Comparison of ENCODE assay signal across 23 cellular contexts in the genomic region with DNA sequence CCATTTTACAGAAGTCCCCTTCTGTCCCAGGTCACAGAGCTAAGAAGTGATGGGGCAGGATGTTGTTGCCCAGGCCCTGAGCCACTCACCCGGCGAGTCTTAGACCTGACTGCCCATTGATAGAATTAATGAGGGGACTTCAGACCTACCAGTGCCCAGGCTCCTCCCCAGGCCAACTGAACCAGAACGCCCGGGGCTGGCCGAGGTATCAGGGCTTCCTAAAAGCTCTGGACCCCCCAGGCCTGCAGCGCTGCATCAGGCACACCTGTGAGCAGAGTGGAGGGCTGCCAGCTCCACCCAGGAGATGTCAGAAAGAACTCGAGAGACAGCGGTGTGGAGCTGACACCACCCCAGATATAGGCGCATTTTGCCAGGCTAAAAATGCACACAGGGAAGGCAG. TPM values are rescaled to one million over a fixed set of nuclear protein-coding genes. Genes with fewer than 3 reads are reported as not detected.
A peak's percentile ranks its signal among the peaks of the same experiment; 100 is the strongest.
DNase-seq lines count a peak whose midpoint lies in the region; ATAC-seq and TF ChIP-seq lines count a peak whose summit lies in the region.
"Had no signal": no experiment of that assay in that cellular context is flagged by ENCODE, and none has a peak within 500 bp of the region (broad histone marks: within the 10 kb centered on the region; RNA-seq: fewer than 3 reads in every experiment).

No MANE protein-coding gene starts in this region.

- CTCF ChIA-PET in CD8-positive, alpha-beta T cell (lab: Charles Lee), result interaction anchor here (0.5 to 1.4 kb wide), 3 partner anchors 9 to 379 kb away, joined by 3 read pairs; no protein-coding TSS in a partner anchor

- no peak overlapping the region for H3K27ac Mint-ChIP-seq in CD8-positive, alpha-beta T cell
- peak overlapping the region; percentile 77 for H3K27ac Mint-ChIP-seq in central memory CD8-positive, alpha-beta T cell (ENCODE audit: low read depth)
- H3K27ac Mint-ChIP-seq in stimulated activated effector memory CD8-positive, alpha-beta T cell treated with anti-CD3 and anti-CD28 coated beads, Interleukin-12 subunit alpha, Interleukin-12 subunit beta, amount 100 ng/mL, for 72 hours, result no peak overlapping the region
- H3K27ac Mint-ChIP-seq in activated CD4-positive, alpha-beta T cell treated with anti-CD3 and anti-CD28 coated beads, Interleukin-2, amount 10 ng/mL, durations not matched to agents 24 days and 14 days, result no peak overlapping the region

- no peak overlapping the region for H3K9ac ChIP-seq in OCI-LY3 (ENCODE audit: low read length)
- H3K9ac ChIP-seq: KMS-11 had no signal

- no peaks in the 10 kb centered on the region for H3K27me3 ChIP-seq in CD8-positive, alpha-beta T cell (ENCODE audit: insufficient read depth, low read length)
- H3K27me3 ChIP-seq in OCI-LY3 (ENCODE audit: low read depth, low read length) (peaks cover 37% of the 10 kb centered on the region), tibial nerve (peaks cover 0 to 8% of the 10 kb centered on the region in 2 donors)

- no peak for TF ChIP-seq EP300 in tibial nerve (IDR thresholded peaks at IDR 0.05)

- H4K20me1 ChIP-seq in OCI-LY3 (ENCODE audit: insufficient read depth, low read length), result no peaks in the 10 kb centered on the region

- H3K36me3 Mint-ChIP-seq in CD8-positive, alpha-beta T cell, result no peaks in the 10 kb centered on the region
- H3K36me3 Mint-ChIP-seq in central memory CD8-positive, alpha-beta T cell (ENCODE audit: insufficient read depth), result no peaks in the 10 kb centered on the region
- H3K36me3 Mint-ChIP-seq in stimulated activated effector memory CD8-positive, alpha-beta T cell treated with anti-CD3 and anti-CD28 coated beads, Interleukin-12 subunit alpha, Interleukin-12 subunit beta, amount 100 ng/mL, for 72 hours, result no peaks in the 10 kb centered on the region
- no peaks in the 10 kb centered on the region for H3K36me3 Mint-ChIP-seq in activated CD4-positive, alpha-beta T cell treated with anti-CD3 and anti-CD28 coated beads, Interleukin-2, amount 10 ng/mL, durations not matched to agents 24 days and 14 days (ENCODE audit: low read depth)

- H3K9me3 ChIP-seq in CD8-positive, alpha-beta T cell (ENCODE audit: low read length), result no peaks in the 10 kb centered on the region
- H3K9me3 ChIP-seq in OCI-LY3 (ENCODE audit: insufficient read depth, low read length) (no peaks in the 10 kb centered on the region), tibial nerve (no peaks in the 10 kb centered on the region)

- H3K4me3 ChIP-seq in CD8-positive, alpha-beta T cell (ENCODE audit: low read depth, low read length), result no peak overlapping the region
- no peak overlapping the region for H3K4me3 ChIP-seq in OCI-LY3 (ENCODE audit: low read length)
- no peak overlapping the region for H3K4me3 ChIP-seq in tibial nerve

- ATAC-seq in CD8-positive, alpha-beta T cell, result no peak
- no peak for ATAC-seq in central memory CD8-positive, alpha-beta T cell (replicated peaks; ENCODE audit: extremely low read depth, poor library complexity, severe bottlenecking)
- ATAC-seq in stimulated activated effector memory CD8-positive, alpha-beta T cell treated with anti-CD3 and anti-CD28 coated beads, Interleukin-12 subunit alpha, Interleukin-12 subunit beta, amount 100 ng/mL, for 72 hours, result no peak
- no peak for ATAC-seq in HG02973 (IDR thresholded peaks at IDR 0.05; ENCODE audit: unreplicated experiment)

- intact Hi-C loops in CD8-positive, alpha-beta T cell (cut with DNase I, micrococcal nuclease), result no loop called here
- intact Hi-C loops in activated CD4-positive, alpha-beta T cell treated with anti-CD3 and anti-CD28 coated beads, Interleukin-2, amount 10 ng/mL, durations not matched to agents 24 days and 14 days (cut with micrococcal nuclease), result no loop called here

- DNase-seq in CD8-positive, alpha-beta T cell, result no peak
- DNase-seq in central memory CD8-positive, alpha-beta T cell (ENCODE audit: low spot score in 2 of 2), result no peak
- DNase-seq in stimulated activated effector memory CD8-positive, alpha-beta T cell treated with anti-CD3 and anti-CD28 coated beads, Interleukin-12 subunit alpha, Interleukin-12 subunit beta, amount 100 ng/mL, for 72 hours (ENCODE audit: low spot score in 2 of 2), result no peak
- no peak for DNase-seq in tibial nerve (ENCODE audit: low spot score in 2 of 2)
- DNase-seq in activated CD4-positive, alpha-beta T cell treated with anti-CD3 and anti-CD28 coated beads, Interleukin-2, amount 10 ng/mL, durations not matched to agents 24 days and 14 days, result no peak
- DNase-seq: Calu3, DMS79 treated with DMSO at 0.1 percent for 48 hours, GF-D8, IMR-90, MM.1S, NCI-H2029, NCI-H446, NCI-H524 treated with DMSO at 0.1 percent for 48 hours, NCI-H774, RPMI8226, SHP77 had no signal

- no peak for TF ChIP-seq CTCF in CD8-positive, alpha-beta T cell (IDR thresholded peaks at IDR 0.05)
- TF ChIP-seq CTCF in OCI-LY3 (IDR thresholded peaks at IDR 0.05; ENCODE audit: low read depth, low read length), result no peak
- no peak for TF ChIP-seq CTCF in tibial nerve (IDR thresholded peaks at IDR 0.05)

- H3K27me3 Mint-ChIP-seq in CD8-positive, alpha-beta T cell (ENCODE audit: low read depth), result peaks cover 2% of the 10 kb centered on the region
- no peaks in the 10 kb centered on the region for H3K27me3 Mint-ChIP-seq in central memory CD8-positive, alpha-beta T cell
- H3K27me3 Mint-ChIP-seq in activated CD4-positive, alpha-beta T cell treated with anti-CD3 and anti-CD28 coated beads, Interleukin-2, amount 10 ng/mL, durations not matched to agents 24 days and 14 days, result peaks cover 4% of the 10 kb centered on the region

- peaks cover 16% of the 10 kb centered on the region for H3K4me1 Mint-ChIP-seq in CD8-positive, alpha-beta T cell (ENCODE audit: low read depth)
- peaks cover 29% of the 10 kb centered on the region for H3K4me1 Mint-ChIP-seq in central memory CD8-positive, alpha-beta T cell
- H3K4me1 Mint-ChIP-seq in stimulated activated effector memory CD8-positive, alpha-beta T cell treated with anti-CD3 and anti-CD28 coated beads, Interleukin-12 subunit alpha, Interleukin-12 subunit beta, amount 100 ng/mL, for 72 hours, result peaks cover 40% of the 10 kb centered on the region
- H3K4me1 Mint-ChIP-seq in activated CD4-positive, alpha-beta T cell treated with anti-CD3 and anti-CD28 coated beads, Interleukin-2, amount 10 ng/mL, durations not matched to agents 24 days and 14 days, result peaks cover 10% of the 10 kb centered on the region

- H3K9me3 Mint-ChIP-seq in CD8-positive, alpha-beta T cell, result no peaks in the 10 kb centered on the region
- no peaks in the 10 kb centered on the region for H3K9me3 Mint-ChIP-seq in central memory CD8-positive, alpha-beta T cell
- H3K9me3 Mint-ChIP-seq in stimulated activated effector memory CD8-positive, alpha-beta T cell treated with anti-CD3 and anti-CD28 coated beads, Interleukin-12 subunit alpha, Interleukin-12 subunit beta, amount 100 ng/mL, for 72 hours, result no peaks in the 10 kb centered on the region
- H3K9me3 Mint-ChIP-seq in activated CD4-positive, alpha-beta T cell treated with anti-CD3 and anti-CD28 coated beads, Interleukin-2, amount 10 ng/mL, durations not matched to agents 24 days and 14 days, result no peaks in the 10 kb centered on the region

- no peak overlapping the region for H2AFZ ChIP-seq in OCI-LY3 (ENCODE audit: low read depth, low read length)

- no peak for TF ChIP-seq POLR2A in tibial nerve (IDR thresholded peaks at IDR 0.05)

- no peaks in the 10 kb centered on the region for H3K36me3 ChIP-seq in CD8-positive, alpha-beta T cell (ENCODE audit: insufficient read depth, low read length)
- no peaks in the 10 kb centered on the region for H3K36me3 ChIP-seq in OCI-LY3 (replicated peaks; ENCODE audit: low read depth, low read length)
- H3K36me3 ChIP-seq in tibial nerve, result no peaks in the 10 kb centered on the region

- H3K4me1 ChIP-seq in CD8-positive, alpha-beta T cell (ENCODE audit: insufficient read depth, low read length), result no peaks in the 10 kb centered on the region
- H3K4me1 ChIP-seq in OCI-LY3 (ENCODE audit: low read length), result peaks cover 55% of the 10 kb centered on the region
- peaks cover 0 to 4% (median 0%) of the 10 kb centered on the region in 4 donors for H3K4me1 ChIP-seq in tibial nerve

- H3K4me2 ChIP-seq in OCI-LY3 (ENCODE audit: low read length), result peak overlapping the region; percentile 92; the same call in 1 of the 2 replicates

- POLR2A ChIA-PET in CD8-positive, alpha-beta T cell (lab: Charles Lee), result no interaction called here

- no peak overlapping the region for H3K27ac ChIP-seq in CD8-positive, alpha-beta T cell (ENCODE audit: low read depth, low read length)
- H3K27ac ChIP-seq in OCI-LY3 (ENCODE audit: low read length), result no peak overlapping the region
- H3K27ac ChIP-seq in tibial nerve, result no peak overlapping the region
- H3K27ac ChIP-seq: C4-2B, KMS-11 had no signal

- H3K79me2 ChIP-seq in OCI-LY3 (ENCODE audit: low read length), result no peaks in the 10 kb centered on the region

- peak overlapping the region; percentile 82 for H3K4me3 Mint-ChIP-seq in CD8-positive, alpha-beta T cell
- H3K4me3 Mint-ChIP-seq in central memory CD8-positive, alpha-beta T cell, result peak overlapping the region; percentile 75
- H3K4me3 Mint-ChIP-seq in stimulated activated effector memory CD8-positive, alpha-beta T cell treated with anti-CD3 and anti-CD28 coated beads, Interleukin-12 subunit alpha, Interleukin-12 subunit beta, amount 100 ng/mL, for 72 hours, result peak overlapping the region; percentile 64
- no peak overlapping the region for H3K4me3 Mint-ChIP-seq in activated CD4-positive, alpha-beta T cell treated with anti-CD3 and anti-CD28 coated beads, Interleukin-2, amount 10 ng/mL, durations not matched to agents 24 days and 14 days

- 74 to 86% methylated on average over 9 of the region's 9 CpGs for WGBS in tibial nerve, 2 donors

RNA-seq across cellular contexts. Expression of a gene that starts 3.5 kb away (rescaled TPM):
- total RNA-seq in CD8-positive, alpha-beta T cell, result not detected
- not detected for total RNA-seq in tibial nerve
- total RNA-seq in activated CD4-positive, alpha-beta T cell treated with anti-CD3 and anti-CD28 coated beads, Interleukin-2, amount 10 ng/mL, durations not matched to agents 24 days and 14 days, result not detected in 2 replicates
- total RNA-seq: A673, Calu3, H4, IMR-90, SK-MEL-5 had no signal

RNA-seq across cellular contexts. Expression of a gene that starts 31.4 kb away (rescaled TPM):
- total RNA-seq in CD8-positive, alpha-beta T cell, result 10 to 100 TPM in 1 of 2 experiments, 1 to 10 TPM in 1; 7.6 to 10.3 TPM
- total RNA-seq in tibial nerve, result not detected
- total RNA-seq in activated CD4-positive, alpha-beta T cell treated with anti-CD3 and anti-CD28 coated beads, Interleukin-2, amount 10 ng/mL, durations not matched to agents 24 days and 14 days, result not detected in 2 replicates
- total RNA-seq: A673, Calu3, H4, IMR-90, SK-MEL-5 had no signal
